In genomic region chr14:100673085-100673806, GRCh38 we compare ENCODE assay signal across 11 cellular contexts. TPM values are rescaled to one million over a fixed set of nuclear protein-coding genes. Genes with fewer than 3 reads are reported as not detected.
DNase-seq lines count a peak whose midpoint lies in the region; ATAC-seq, FAIRE-seq and TF ChIP-seq lines count a peak whose summit lies in the region.
"Had no signal": no experiment of that assay in that cellular context is flagged by ENCODE, and none has a peak within 500 bp of the region (broad histone marks: within the 10 kb centered on the region; RNA-seq: fewer than 3 reads in every experiment).

No MANE protein-coding gene starts in this region.

- H3K9me3 ChIP-seq in HUES48 (ENCODE audit: control insufficient read depth, insufficient read depth, low read length) = no peaks in the 10 kb centered on the region
- no peaks in the 10 kb centered on the region for H3K9me3 ChIP-seq in K562 (replicated peaks; ENCODE audit: control insufficient read depth, insufficient read depth, low read depth, low read length)
- H3K9me3 ChIP-seq in neural progenitor cell (ENCODE audit: low read depth) = no peaks in the 10 kb centered on the region

- H3K36me3 Mint-ChIP-seq in neural progenitor cell = no peaks in the 10 kb centered on the region

- H3K4me1 Mint-ChIP-seq in neural progenitor cell = peaks cover 69% of the 10 kb centered on the region

- peak overlapping the region; percentile 56 for H3K4me2 ChIP-seq in K562 (ENCODE audit: insufficient read depth, low read length)
- peak overlapping the region; percentile 58 for H3K4me2 ChIP-seq in neural progenitor cell

- WGBS in K562 (ENCODE audit: insufficient coverage, low coverage, missing lambda C conversion rate) = 14% methylated on average over 20 of the region's 22 CpGs

- H3K4me3 ChIP-seq in HUES48 (ENCODE audit: low read depth, low read length) (0 out of 2 replicates have a peak overlapping the region, but pooled peaks have one; percentile 2), K562 (no peak overlapping the region), neural progenitor cell (no peak overlapping the region)

- peaks cover 21% of the 10 kb centered on the region for H3K27me3 Mint-ChIP-seq in neural progenitor cell (ENCODE audit: insufficient read depth, low read depth)

- TF ChIP-seq EP300 in K562 (IDR thresholded peaks at IDR 0.05; ENCODE audit: low read length) = no peak

- BruUV-seq in K562 (replicated peaks; lab: Mats Ljungman, UMichigan) = no TSS peak

- no peak for TF ChIP-seq POLR2A in K562 (conservative IDR thresholded peaks at IDR 0.05)

- peak; percentile 78 for FAIRE-seq in K562 (lab: Jason Lieb, UNC)

- no peaks in the 10 kb centered on the region for H3K79me2 ChIP-seq in K562 (ENCODE audit: control insufficient read depth, insufficient read depth, low read length)
- H3K79me2 ChIP-seq in neural progenitor cell (ENCODE audit: low read depth) = no peaks in the 10 kb centered on the region

- H3K27ac ChIP-seq in HUES48 (ENCODE audit: low read depth, low read length) = peak overlapping the region; percentile 28
- H3K27ac ChIP-seq in K562 (ENCODE audit: extremely low read depth, low read depth, low read length) = peak overlapping the region; percentile 19; the same call in 1 of the 3 replicates
- peak overlapping the region; percentile 48 for H3K27ac ChIP-seq in neural progenitor cell

- H3K4me1 ChIP-seq in HUES48 (ENCODE audit: control insufficient read depth, insufficient read depth, low read length) = peaks cover 20% of the 10 kb centered on the region
- H3K4me1 ChIP-seq in K562 (replicated peaks in 1 of 2; ENCODE audit: control insufficient read depth in 2 of 2, insufficient read depth in 2 of 2, low read length in 2 of 2) = peaks cover 67 to 71% of the 10 kb centered on the region in 2 experiments
- H3K4me1 ChIP-seq in neural progenitor cell = peaks cover 71% of the 10 kb centered on the region

- in situ Hi-C loops in K562 (cut with MboI) = no loop called here

- peak; percentile 53 for ATAC-seq in K562
- no peak for ATAC-seq in HG03520 (IDR thresholded peaks at IDR 0.05; ENCODE audit: unreplicated experiment)

- H2AFZ ChIP-seq in K562 (ENCODE audit: low read depth, low read length) (peak overlapping the region; percentile 84), neural progenitor cell (replicated peaks) (peak overlapping the region; percentile 15)

- H3F3A ChIP-seq in neural progenitor cell (ENCODE audit: low read depth) = peaks cover 44% of the 10 kb centered on the region

- TF ChIP-seq CTCF in K562 (IDR thresholded peaks at IDR 0.05 in 2 of 3, conservative IDR thresholded peaks at IDR 0.05 in 1 of 3; ENCODE audit: insufficient read depth in 2 of 3, low read depth in 1 of 3, low read length in 3 of 3) (no peak), neural progenitor cell (IDR thresholded peaks at IDR 0.05) (no peak), GM10248 (IDR thresholded peaks at IDR 0.05; ENCODE audit: control extremely low read depth, extremely low read depth, low read depth, missing control alignments) (no peak)

- CTCF ChIA-PET in K562 (lab: Yijun Ruan, JAX; ENCODE audit: low intra/inter-chr PET ratio) (interaction anchor here (0.5 kb wide), 1 partner anchor 154 kb away, joined by 4 read pairs; no protein-coding TSS in a partner anchor), GM10248 (lab: Yijun Ruan, JAX) (interaction anchor here (0.8 to 4.8 kb wide), 4 partner anchors 10 to 19 kb away, joined by 3 to 27 read pairs (median 4); no protein-coding TSS in a partner anchor)

- intact Hi-C loops in K562 (cut with micrococcal nuclease) = no loop called here

- H3K27ac Mint-ChIP-seq in neural progenitor cell = no peak overlapping the region

- DNase-seq in NCI-H2107 (lab: John Stamatoyannopoulos, UW) = peak; percentile 89
- peak in 2 of 4 experiments; percentile 57 to 76 for DNase-seq in K562 (ENCODE audit: extremely low read depth in 1 of 4, low spot score in 3 of 4)
- DNase-seq in neural progenitor cell (ENCODE audit: low spot score) = peak; percentile 76
- no peak for DNase-seq in GM10248 (ENCODE audit: extremely low spot score)
- DNase-seq in occipital lobe (lab: John Stamatoyannopoulos, UW) = no peak
- no peak for DNase-seq in activated CD4-positive, CD25-positive, alpha-beta regulatory T cell treated with anti-CD3 and anti-CD28 coated beads, Interleukin-2, amount 50 U/mL, for 72 hours
- DNase-seq: hippocampal formation had no signal

- no peaks in the 10 kb centered on the region for H3K9me3 Mint-ChIP-seq in neural progenitor cell

- POLR2A ChIA-PET in K562 (lab: Yijun Ruan, JAX) = interaction anchor here (0.6 kb wide), 1 partner anchor 343 kb away, joined by 3 read pairs; no protein-coding TSS in a partner anchor
- POLR2A ChIA-PET in GM10248 (lab: Yijun Ruan, JAX) = no interaction called here

- H3K36me3 ChIP-seq in HUES48 (ENCODE audit: control insufficient read depth, insufficient read depth, low read length) (no peaks in the 10 kb centered on the region), K562 (ENCODE audit: control insufficient read depth, insufficient read depth, low read length) (no peaks in the 10 kb centered on the region), neural progenitor cell (no peaks in the 10 kb centered on the region)

- H4K20me1 ChIP-seq in K562 (replicated peaks; ENCODE audit: control insufficient read depth, insufficient read depth, low read length) (no peaks in the 10 kb centered on the region), neural progenitor cell (ENCODE audit: low read depth) (no peaks in the 10 kb centered on the region)

- peak overlapping the region; percentile 39 for H3K4me3 Mint-ChIP-seq in neural progenitor cell

- no peaks in the 10 kb centered on the region for H3K9me1 ChIP-seq in K562 (ENCODE audit: control insufficient read depth, insufficient read depth, low read length)

- H3K9ac ChIP-seq in HUES48 (ENCODE audit: low read depth, low read length) (no peak overlapping the region), K562 (ENCODE audit: insufficient read depth in 1 of 2, low read depth in 2 of 2, low read length in 2 of 2) (peak overlapping the region; percentile 1 to 57; a peak in 1 of 4 replicates), neural progenitor cell (no peak overlapping the region)

- peaks cover 24% of the 10 kb centered on the region for H3K27me3 ChIP-seq in HUES48 (ENCODE audit: control insufficient read depth, insufficient read depth, low read length)
- no peaks in the 10 kb centered on the region for H3K27me3 ChIP-seq in K562 (ENCODE audit: control insufficient read depth in 2 of 2, insufficient read depth in 2 of 2, low read length in 2 of 2)
- no peaks in the 10 kb centered on the region for H3K27me3 ChIP-seq in neural progenitor cell

- no peak for TF ChIP-seq RAD21 in K562 (CRISPR knock-in tag; conservative IDR thresholded peaks at IDR 0.05 in 1 of 2, IDR thresholded peaks at IDR 0.05 in 1 of 2)

TF ChIP-seq in K562, 482 proteins besides CTCF, POLR2A, EP300 and RAD21 (continues in another document):
- TF ChIP-seq RCOR1 (IDR thresholded peaks at IDR 0.05; ENCODE audit: borderline replicate concordance in 1 of 2, low read depth in 2 of 2, low read length in 2 of 2) (0 out of 4 replicates have a peak, but pooled peaks of 1 of the 2 experiments have one; percentile 25), CBFA2T3 (IDR thresholded peaks at IDR 0.05) (peak; percentile 83), CTBP1 (IDR thresholded peaks at IDR 0.05; ENCODE audit: borderline replicate concordance) (peak; percentile 75; the same call in 1 of the 2 replicates), SOX6 (IDR thresholded peaks at IDR 0.05) (peak; percentile 68), TEAD4 (IDR thresholded peaks at IDR 0.05; ENCODE audit: low read length) (0 out of 2 replicates have a peak, but pooled peaks have one; percentile 22), TEAD4 (CRISPR knock-in tag; IDR thresholded peaks at IDR 0.05; ENCODE audit: borderline replicate concordance) (no peak), MEF2A (IDR thresholded peaks at IDR 0.05; ENCODE audit: control insufficient read depth, low read depth, low read length) (no peak), CREB1 (IDR thresholded peaks at IDR 0.05) (0 out of 2 replicates have a peak, but pooled peaks have one; percentile 21), CREB1 (CRISPR knock-in tag; IDR thresholded peaks at IDR 0.05) (no peak), ARID1B (IDR thresholded peaks at IDR 0.05) (peak; percentile 43), CBFA2T2 (conservative IDR thresholded peaks at IDR 0.05) (peak; percentile 74), MED1 (CRISPR knock-in tag; IDR thresholded peaks at IDR 0.05; ENCODE audit: borderline replicate concordance) (no peak), XRCC5 (IDR thresholded peaks at IDR 0.05; ENCODE audit: low read depth, low read length) (no peak)
- TF ChIP-seq, protein P1, sequence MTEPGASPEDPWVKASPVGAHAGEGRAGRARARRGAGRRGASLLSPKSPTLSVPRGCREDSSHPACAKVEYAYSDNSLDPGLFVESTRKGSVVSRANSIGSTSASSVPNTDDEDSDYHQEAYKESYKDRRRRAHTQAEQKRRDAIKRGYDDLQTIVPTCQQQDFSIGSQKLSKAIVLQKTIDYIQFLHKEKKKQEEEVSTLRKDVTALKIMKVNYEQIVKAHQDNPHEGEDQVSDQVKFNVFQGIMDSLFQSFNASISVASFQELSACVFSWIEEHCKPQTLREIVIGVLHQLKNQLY (CRISPR knock-in tag; conservative IDR thresholded peaks at IDR 0.05) = no peak

RNA-seq across cellular contexts. Expression of gene DLK1, which starts 53.4 kb away (rescaled TPM):
- total RNA-seq in K562 (2011; cell fraction: chromatin; rRNA removed; ENCODE audit: low replicate concordance) = 16.9 and 103 TPM in 2 replicates
- total RNA-seq in K562 (2011; cell fraction: nucleolus; rRNA removed) = 80.7 and 188 TPM in 2 replicates
- total RNA-seq in K562 (2011; cell fraction: nucleoplasm; rRNA removed) = 58.2 and 70.2 TPM in 2 replicates
- total RNA-seq in K562 (2014; rRNA removed) (11.8 and 12.5 TPM in 2 replicates), K562 (2014; rRNA removed; fragmentation: Illumina TruSeq; extraction: Trizol) (3.9 and 5.6 TPM in 2 replicates), K562 (2015; rRNA removed; fragmentation: Illumina TruSeq; extraction: Trizol) (17.6 and 20.2 TPM in 2 replicates), K562 (2021) (44.2 and 48.3 TPM in 2 replicates), neural progenitor cell (ENCODE audit: low replicate concordance) (312 and 1,018 TPM in 2 replicates), occipital lobe (0.31 TPM)
- polyA plus RNA-seq in K562 (2011; rRNA removed) (97.2 and 430 TPM in 2 replicates), K562 (2014; fragmentation: Illumina TruSeq; extraction: Trizol) (15.3 and 36.5 TPM in 2 replicates), K562 (2014; fragmentation: Nextera tagmentation; extraction: Ambion mirVana) (1 to 10 TPM; 4.4 to 4.7 TPM), K562 (2014; rRNA removed) (21.4 and 27.5 TPM in 2 replicates)
- 306 and 365 TPM in 2 replicates for polyA plus RNA-seq in K562 (2011; cell fraction: cytosol; rRNA removed)
- polyA plus RNA-seq in K562 (2011; cell fraction: nucleus; rRNA removed) = 296 and 371 TPM in 2 replicates
- 106 and 264 TPM in 2 replicates for polyA plus RNA-seq in K562 (2012)
- 35.4 and 85.9 TPM in 2 replicates for polyA minus RNA-seq in K562 (2011; rRNA and poly(A)+ RNA removed)
- 143 and 458 TPM in 2 replicates for polyA minus RNA-seq in K562 (2011; cell fraction: cytosol; rRNA and poly(A)+ RNA removed)
- 44.6 and 117 TPM in 2 replicates for polyA minus RNA-seq in K562 (2011; cell fraction: nucleus; rRNA and poly(A)+ RNA removed)
- total RNA-seq: posterior vena cava; T-helper 1 cell treated with Interleukin-12 subunit alpha and Interleukin-12 subunit beta and Interleukin-4 antibody, amounts not matched to agents 30 ng/mL and 1 ng/mL, for 36 hours had no signal

Comparison
In these comparisons a context has a peak if more than half of its experiments do, and no peak if none do; other contexts are left out.
1. H3K9ac ChIP-seq: peak in K562 (2 of 2); none in HUES48 (single experiment) and neural progenitor cell (single experiment).
2. DNase-seq: peak in NCI-H2107 (single experiment) and neural progenitor cell (single experiment); none in GM10248 (single experiment), occipital lobe (single experiment) and activated CD4-positive, CD25-positive, alpha-beta regulatory T cell treated with anti-CD3 and anti-CD28 coated beads, Interleukin-2, amount 50 U/mL, for 72 hours (single experiment).
3. Peak in every context shown above with its lines, with median percentiles within 50 percentile points of each other: H3K27ac ChIP-seq.